In the genomic region with DNA sequence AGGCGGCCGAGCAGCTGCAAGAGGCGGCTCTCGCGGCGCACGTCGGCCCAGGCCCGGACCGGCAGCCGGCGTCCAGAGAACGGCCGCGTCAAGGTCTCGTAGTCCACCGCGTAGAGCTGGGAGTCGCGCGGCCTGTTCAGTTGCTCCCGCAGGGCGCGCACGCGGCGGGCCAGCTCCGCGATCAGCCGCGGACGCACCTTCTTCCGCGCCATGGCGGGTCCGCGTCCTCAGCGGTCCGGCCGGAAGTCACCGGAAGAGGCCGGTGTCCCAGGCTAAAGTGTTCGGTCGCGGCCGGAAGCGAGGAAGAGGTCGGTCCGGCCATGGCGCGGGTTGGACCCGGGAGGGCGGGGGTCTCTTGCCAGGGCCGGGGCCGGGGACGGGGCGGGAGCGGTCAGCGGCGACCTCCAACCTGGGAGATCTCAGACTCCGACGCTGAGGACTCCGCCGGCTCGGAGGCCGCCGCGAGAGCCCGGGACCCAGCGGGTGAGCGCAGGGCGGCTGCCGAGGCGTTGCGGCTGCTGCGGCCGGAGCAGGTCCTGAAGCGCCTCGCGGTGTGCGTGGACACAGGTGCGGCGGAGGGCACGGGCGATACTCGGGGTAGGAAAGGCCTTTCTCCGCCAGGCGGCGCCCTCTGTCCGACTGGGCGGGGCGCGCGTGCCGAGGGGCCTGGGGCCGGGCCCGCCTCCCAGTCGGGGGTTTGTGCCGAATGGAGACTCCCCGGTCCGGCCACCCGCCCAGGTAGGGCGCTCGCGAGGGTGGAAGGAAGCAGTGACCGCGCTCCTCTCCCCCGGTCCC, we compare ENCODE assay signal across 1 cellular context.
TF ChIP-seq lines count a peak whose summit lies in the region.

TSS of gene MRPS34 (minus strand) at position 227 of the 795 bp plus-strand sequence. CDS start at position 212, 15 bp downstream.

TF ChIP-seq in SK-N-SH, 30 proteins besides CTCF, POLR2A, EP300 and RAD21 (continued from another document):
- TF ChIP-seq PBX3 (IDR thresholded peaks at IDR 0.05), result no peak
- peak; percentile 87 for TF ChIP-seq ELF1 (IDR thresholded peaks at IDR 0.05)
- TF ChIP-seq POLR2AphosphoS5 (IDR thresholded peaks at IDR 0.05; ENCODE audit: low read depth, low read length), result peak; percentile 74
- TF ChIP-seq FOXM1 (IDR thresholded peaks at IDR 0.05; ENCODE audit: low read depth), result no peak
- peak; percentile 55; the same call in 1 of the 2 replicates for TF ChIP-seq MXI1 (IDR thresholded peaks at IDR 0.05; ENCODE audit: low read depth, low read length)
- no peak for TF ChIP-seq USF2 (IDR thresholded peaks at IDR 0.05; ENCODE audit: borderline replicate concordance, low read depth, low read length)
